Comparison of ENCODE assay signal across 1 cellular context in genomic region chr20:53595742-53596141, GRCh38.
TF ChIP-seq lines count a peak whose summit lies in the region.

No MANE protein-coding gene starts in this region.

TF ChIP-seq in HepG2, 621 proteins besides CTCF, POLR2A, EP300 and RAD21 (continued from another document):
- TF ChIP-seq PATZ1 (CRISPR knock-in tag; IDR thresholded peaks at IDR 0.05) (peak; percentile 26; the same call in 1 of the 2 replicates), CHD4 (IDR thresholded peaks at IDR 0.05; ENCODE audit: borderline replicate concordance, low read length) (0 out of 2 replicates have a peak, but pooled peaks have one; percentile 21), ERF (CRISPR knock-in tag; IDR thresholded peaks at IDR 0.05) (peak; percentile 40; the same call in 1 of the 2 replicates)
TF ChIP-seq in HepG2: peak in this region for 90; not testable (repeated sequence) for 531.
